ENCODE assay signal across 2 cellular contexts in the genomic region with DNA sequence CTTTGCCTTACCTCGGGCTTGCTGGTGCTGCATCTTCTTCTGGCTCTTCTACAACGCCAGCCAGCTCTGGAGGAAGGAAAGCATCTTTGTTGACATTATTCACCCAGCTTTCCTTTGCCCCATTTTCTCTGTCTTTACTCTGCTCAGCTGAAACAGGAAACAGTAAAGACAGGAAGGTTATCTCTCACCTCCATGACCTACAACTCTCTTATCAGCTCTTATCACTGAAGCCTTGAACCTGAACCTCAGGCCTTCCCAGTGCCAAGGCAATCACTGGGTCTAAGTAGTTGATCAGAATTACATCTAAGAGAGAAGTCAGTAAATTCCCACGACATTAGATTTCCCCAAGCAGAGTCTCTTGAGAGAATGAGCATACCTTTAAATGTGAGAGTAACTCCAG.
TF ChIP-seq lines count a peak whose summit lies in the region.

No MANE protein-coding gene starts in this region.

TF ChIP-seq in liver, 16 proteins besides CTCF, POLR2A, EP300 and RAD21:
- TF ChIP-seq EGR1 (IDR thresholded peaks at IDR 0.05; ENCODE audit: low read depth in 2 of 2), result no peak
- TF ChIP-seq NR2F2 (IDR thresholded peaks at IDR 0.05), result peak; percentile 60

TF ChIP-seq in HepG2, 621 proteins besides CTCF, POLR2A, EP300 and RAD21:
- TF ChIP-seq, protein P1, sequence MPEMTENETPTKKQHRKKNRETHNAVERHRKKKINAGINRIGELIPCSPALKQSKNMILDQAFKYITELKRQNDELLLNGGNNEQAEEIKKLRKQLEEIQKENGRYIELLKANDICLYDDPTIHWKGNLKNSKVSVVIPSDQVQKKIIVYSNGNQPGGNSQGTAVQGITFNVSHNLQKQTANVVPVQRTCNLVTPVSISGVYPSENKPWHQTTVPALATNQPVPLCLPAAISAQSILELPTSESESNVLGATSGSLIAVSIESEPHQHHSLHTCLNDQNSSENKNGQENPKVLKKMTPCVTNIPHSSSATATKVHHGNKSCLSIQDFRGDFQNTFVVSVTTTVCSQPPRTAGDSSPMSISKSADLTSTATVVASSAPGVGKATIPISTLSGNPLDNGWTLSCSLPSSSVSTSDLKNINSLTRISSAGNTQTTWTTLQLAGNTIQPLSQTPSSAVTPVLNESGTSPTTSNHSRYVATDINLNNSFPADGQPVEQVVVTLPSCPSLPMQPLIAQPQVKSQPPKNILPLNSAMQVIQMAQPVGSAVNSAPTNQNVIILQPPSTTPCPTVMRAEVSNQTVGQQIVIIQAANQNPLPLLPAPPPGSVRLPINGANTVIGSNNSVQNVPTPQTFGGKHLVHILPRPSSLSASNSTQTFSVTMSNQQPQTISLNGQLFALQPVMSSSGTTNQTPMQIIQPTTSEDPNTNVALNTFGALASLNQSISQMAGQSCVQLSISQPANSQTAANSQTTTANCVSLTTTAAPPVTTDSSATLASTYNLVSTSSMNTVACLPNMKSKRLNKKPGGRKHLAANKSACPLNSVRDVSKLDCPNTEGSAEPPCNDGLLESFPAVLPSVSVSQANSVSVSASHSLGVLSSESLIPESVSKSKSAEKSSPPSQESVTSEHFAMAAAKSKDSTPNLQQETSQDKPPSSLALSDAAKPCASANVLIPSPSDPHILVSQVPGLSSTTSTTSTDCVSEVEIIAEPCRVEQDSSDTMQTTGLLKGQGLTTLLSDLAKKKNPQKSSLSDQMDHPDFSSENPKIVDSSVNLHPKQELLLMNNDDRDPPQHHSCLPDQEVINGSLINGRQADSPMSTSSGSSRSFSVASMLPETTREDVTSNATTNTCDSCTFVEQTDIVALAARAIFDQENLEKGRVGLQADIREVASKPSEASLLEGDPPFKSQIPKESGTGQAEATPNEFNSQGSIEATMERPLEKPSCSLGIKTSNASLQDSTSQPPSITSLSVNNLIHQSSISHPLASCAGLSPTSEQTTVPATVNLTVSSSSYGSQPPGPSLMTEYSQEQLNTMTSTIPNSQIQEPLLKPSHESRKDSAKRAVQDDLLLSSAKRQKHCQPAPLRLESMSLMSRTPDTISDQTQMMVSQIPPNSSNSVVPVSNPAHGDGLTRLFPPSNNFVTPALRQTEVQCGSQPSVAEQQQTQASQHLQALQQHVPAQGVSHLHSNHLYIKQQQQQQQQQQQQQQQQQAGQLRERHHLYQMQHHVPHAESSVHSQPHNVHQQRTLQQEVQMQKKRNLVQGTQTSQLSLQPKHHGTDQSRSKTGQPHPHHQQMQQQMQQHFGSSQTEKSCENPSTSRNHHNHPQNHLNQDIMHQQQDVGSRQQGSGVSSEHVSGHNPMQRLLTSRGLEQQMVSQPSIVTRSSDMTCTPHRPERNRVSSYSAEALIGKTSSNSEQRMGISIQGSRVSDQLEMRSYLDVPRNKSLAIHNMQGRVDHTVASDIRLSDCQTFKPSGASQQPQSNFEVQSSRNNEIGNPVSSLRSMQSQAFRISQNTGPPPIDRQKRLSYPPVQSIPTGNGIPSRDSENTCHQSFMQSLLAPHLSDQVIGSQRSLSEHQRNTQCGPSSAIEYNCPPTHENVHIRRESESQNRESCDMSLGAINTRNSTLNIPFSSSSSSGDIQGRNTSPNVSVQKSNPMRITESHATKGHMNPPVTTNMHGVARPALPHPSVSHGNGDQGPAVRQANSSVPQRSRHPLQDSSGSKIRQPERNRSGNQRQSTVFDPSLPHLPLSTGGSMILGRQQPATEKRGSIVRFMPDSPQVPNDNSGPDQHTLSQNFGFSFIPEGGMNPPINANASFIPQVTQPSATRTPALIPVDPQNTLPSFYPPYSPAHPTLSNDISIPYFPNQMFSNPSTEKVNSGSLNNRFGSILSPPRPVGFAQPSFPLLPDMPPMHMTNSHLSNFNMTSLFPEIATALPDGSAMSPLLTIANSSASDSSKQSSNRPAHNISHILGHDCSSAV (CRISPR knock-in tag; IDR thresholded peaks at IDR 0.05; ENCODE audit: borderline replicate concordance), result no peak
- TF ChIP-seq, protein P2, sequence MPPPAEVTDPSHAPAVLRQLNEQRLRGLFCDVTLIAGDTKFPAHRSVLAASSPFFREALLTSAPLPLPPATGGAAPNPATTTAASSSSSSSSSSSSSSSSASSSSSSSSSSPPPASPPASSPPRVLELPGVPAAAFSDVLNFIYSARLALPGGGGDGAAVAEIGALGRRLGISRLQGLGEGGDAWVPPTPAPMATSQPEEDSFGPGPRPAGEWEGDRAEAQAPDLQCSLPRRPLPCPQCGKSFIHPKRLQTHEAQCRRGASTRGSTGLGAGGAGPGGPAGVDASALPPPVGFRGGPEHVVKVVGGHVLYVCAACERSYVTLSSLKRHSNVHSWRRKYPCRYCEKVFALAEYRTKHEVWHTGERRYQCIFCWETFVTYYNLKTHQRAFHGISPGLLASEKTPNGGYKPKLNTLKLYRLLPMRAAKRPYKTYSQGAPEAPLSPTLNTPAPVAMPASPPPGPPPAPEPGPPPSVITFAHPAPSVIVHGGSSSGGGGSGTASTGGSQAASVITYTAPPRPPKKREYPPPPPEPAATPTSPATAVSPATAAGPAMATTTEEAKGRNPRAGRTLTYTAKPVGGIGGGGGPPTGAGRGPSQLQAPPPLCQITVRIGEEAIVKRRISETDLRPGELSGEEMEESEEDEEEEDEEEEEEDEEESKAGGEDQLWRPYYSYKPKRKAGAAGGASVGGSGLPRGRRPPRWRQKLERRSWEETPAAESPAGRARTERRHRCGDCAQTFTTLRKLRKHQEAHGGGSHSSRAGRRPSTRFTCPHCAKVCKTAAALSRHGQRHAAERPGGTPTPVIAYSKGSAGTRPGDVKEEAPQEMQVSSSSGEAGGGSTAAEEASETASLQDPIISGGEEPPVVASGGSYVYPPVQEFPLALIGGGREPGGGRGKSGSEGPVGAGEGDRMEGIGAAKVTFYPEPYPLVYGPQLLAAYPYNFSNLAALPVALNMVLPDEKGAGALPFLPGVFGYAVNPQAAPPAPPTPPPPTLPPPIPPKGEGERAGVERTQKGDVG (CRISPR knock-in tag; IDR thresholded peaks at IDR 0.05; ENCODE audit: borderline replicate concordance), result no peak
TF ChIP-seq in HepG2: peak in this region for 0.
